In genomic region chr11:103870821-103871309, GRCh38 we compare ENCODE assay signal across 16 cellular contexts.
DNase-seq lines count a peak whose midpoint lies in the region; ATAC-seq and TF ChIP-seq lines count a peak whose summit lies in the region.
"Had no signal": no experiment of that assay in that cellular context is flagged by ENCODE, and none has a peak within 500 bp of the region (broad histone marks: within the 10 kb centered on the region; RNA-seq: fewer than 3 reads in every experiment).

No MANE protein-coding gene starts in this region.

- no peaks in the 10 kb centered on the region for H3K4me1 ChIP-seq in colonic mucosa

- peak overlapping the region in 4 of 7 donors; percentile 22 to 81 (median 72) for H3K27ac Mint-ChIP-seq in CD14-positive monocyte
- H3K27ac Mint-ChIP-seq in immature natural killer cell, result peak overlapping the region in 2 of 6 donors; percentile 28 to 37
- H3K27ac Mint-ChIP-seq: activated T-cell treated with anti-CD3 and anti-CD28 coated beads, Interleukin-2, amount 50 U/mL, for 72 hours had no signal

- no peak overlapping the region for H3K27ac ChIP-seq in colonic mucosa
- H3K27ac ChIP-seq: PC-9 had no signal

- H3K27me3 Mint-ChIP-seq in CD14-positive monocyte (ENCODE audit: low read depth in 3 of 3) (peaks cover 0 to 2% (median 0%) of the 10 kb centered on the region in 3 donors), immature natural killer cell (ENCODE audit: low read depth in 3 of 3) (peaks cover 0 to 13% (median 4%) of the 10 kb centered on the region in 3 donors)

- intact Hi-C loops in CD14-positive monocyte (cut with micrococcal nuclease) (no loop called here), colonic mucosa (cut with DNase I) (no loop called here)

- H3K27me3 ChIP-seq in colonic mucosa, result no peaks in the 10 kb centered on the region
- H3K27me3 ChIP-seq: MG63 had no signal

- H3K36me3 ChIP-seq in colonic mucosa, result no peaks in the 10 kb centered on the region
- H3K36me3 ChIP-seq: MG63 had no signal

- no peaks in the 10 kb centered on the region for H3K36me3 Mint-ChIP-seq in CD14-positive monocyte
- H3K36me3 Mint-ChIP-seq in immature natural killer cell, result no peaks in the 10 kb centered on the region

- no peak overlapping the region for H3K4me3 ChIP-seq in colonic mucosa
- no peak overlapping the region for H3K4me3 ChIP-seq in skeletal muscle cell (ENCODE audit: low read depth, low read length)
- H3K4me3 ChIP-seq: MG63, PC-9 had no signal

- H3K4me1 Mint-ChIP-seq in CD14-positive monocyte, result peaks cover 26% of the 10 kb centered on the region
- H3K4me1 Mint-ChIP-seq in immature natural killer cell, result peaks cover 54 to 64% of the 10 kb centered on the region in 2 donors

- H3K9ac ChIP-seq in colonic mucosa (ENCODE audit: low read depth in 2 of 2, low read length in 2 of 2), result no peak overlapping the region

- ATAC-seq in HG02571 (IDR thresholded peaks at IDR 0.05; ENCODE audit: unreplicated experiment), result no peak
- no peak for ATAC-seq in GM18498 (IDR thresholded peaks at IDR 0.05; ENCODE audit: unreplicated experiment)
- ATAC-seq: activated T-cell treated with anti-CD3 and anti-CD28 coated beads, Interleukin-2, amount 50 U/mL, for 72 hours had no signal

- TF ChIP-seq CTCF in CD14-positive monocyte (IDR thresholded peaks at IDR 0.05) (no peak), colonic mucosa (IDR thresholded peaks at IDR 0.05) (no peak)

- H3K9me3 ChIP-seq in colonic mucosa, result no peaks in the 10 kb centered on the region
- H3K9me3 ChIP-seq: MG63 had no signal

- H3K4me3 Mint-ChIP-seq in CD14-positive monocyte (peak overlapping the region in 1 of 2 donors; percentile 64), immature natural killer cell (peak overlapping the region; percentile 2 to 48 (median 13))
- H3K4me3 Mint-ChIP-seq: activated T-cell treated with anti-CD3 and anti-CD28 coated beads, Interleukin-2, amount 50 U/mL, for 72 hours had no signal

- H3K9me3 Mint-ChIP-seq in CD14-positive monocyte, result no peaks in the 10 kb centered on the region
- no peaks in the 10 kb centered on the region for H3K9me3 Mint-ChIP-seq in immature natural killer cell
- H3K9me3 Mint-ChIP-seq: activated T-cell treated with anti-CD3 and anti-CD28 coated beads, Interleukin-2, amount 50 U/mL, for 72 hours had no signal

- DNase-seq in CD14-positive monocyte (ENCODE audit: low spot score), result no peak
- DNase-seq in colonic mucosa, result peak; percentile 16
- no peak for DNase-seq in immature natural killer cell
- peak; percentile 53 for DNase-seq in skeletal muscle cell (ENCODE audit: low read depth)
- DNase-seq in SK-N-DZ (ENCODE audit: low spot score), result no peak
- DNase-seq in SIG-M5 treated with dmso at 0.1 percent for 504 hours (lab: John Stamatoyannopoulos, UW; ENCODE audit: unreplicated experiment), result no peak
- DNase-seq: activated CD4-positive, alpha-beta T cell treated with anti-CD3 and anti-CD28 coated beads, Interleukin-2, amount 50 U/mL, for 48 hours; activated T-cell treated with anti-CD3 and anti-CD28 coated beads, Interleukin-2, amount 50 U/mL, for 72 hours; hippocampal formation; MG63; NCI-H2081 treated with DMSO at 0.1 percent for 48 hours; NCI-H526 treated with DMSO at 0.1 percent for 48 hours; PC-9; stimulated activated CD4-positive, alpha-beta T cell treated with anti-CD3 and anti-CD28 coated beads, Interleukin-1b, Interleukin-23, amount 100 ng/mL, for 48 hours had no signal

Comparison
In these comparisons a context has a peak if more than half of its experiments do, and no peak if none do; other contexts are left out.
1. DNase-seq: peak in colonic mucosa (single experiment) and skeletal muscle cell (single experiment); none in CD14-positive monocyte (single experiment), immature natural killer cell (0 of 3), SK-N-DZ (single experiment) and SIG-M5 treated with dmso at 0.1 percent for 504 hours (single experiment).